Comparison of ENCODE assay signal across 8 cellular contexts in the genomic region with DNA sequence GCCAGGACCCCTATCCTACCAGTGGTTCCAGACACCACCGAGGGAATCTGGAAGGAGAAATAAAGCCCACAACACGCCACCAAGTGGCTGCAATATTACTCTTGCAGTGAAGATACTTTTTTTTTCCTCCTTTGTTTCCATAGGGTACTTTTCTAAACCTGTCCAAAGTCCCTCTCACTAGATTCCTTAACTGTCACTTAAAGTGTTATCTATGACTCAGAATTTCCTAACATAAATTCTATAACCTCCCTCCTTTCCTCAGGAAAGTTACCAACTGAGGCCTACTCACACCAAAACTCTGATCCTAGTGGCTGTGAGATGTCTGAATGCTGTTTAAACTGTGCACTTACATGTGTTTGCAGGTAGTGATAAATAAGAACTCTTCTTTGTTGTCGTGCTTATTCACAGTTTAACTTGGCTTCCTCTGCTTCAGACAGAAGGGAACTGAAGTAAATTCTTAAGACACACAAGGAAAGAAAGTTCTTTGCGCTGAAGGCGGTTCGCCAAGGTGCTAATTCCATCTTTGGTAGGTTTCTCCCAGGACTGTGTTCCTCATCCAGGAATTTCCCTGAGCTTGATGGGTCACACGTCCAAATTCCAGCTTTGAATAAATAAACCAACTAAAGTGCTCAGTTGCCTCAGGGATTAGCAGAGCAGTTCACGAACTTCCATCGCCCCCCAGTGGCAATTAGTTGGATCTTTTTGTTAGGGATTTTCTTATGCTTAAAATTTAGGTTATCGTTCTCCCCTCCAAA. TPM values are rescaled to one million over a fixed set of nuclear protein-coding genes. Genes with fewer than 3 reads are reported as not detected.
DNase-seq lines count a peak whose midpoint lies in the region; ATAC-seq and TF ChIP-seq lines count a peak whose summit lies in the region.

No MANE protein-coding gene starts in this region.

- H3K36me3 Mint-ChIP-seq in WTC11 = no peaks in the 10 kb centered on the region

- CTCF ChIA-PET in WTC11 (lab: Charles Lee) = interaction anchor here (0.6 to 1.8 kb wide), 5 partner anchors 257 to 911 kb away, joined by 3 to 9 read pairs (median 4); no protein-coding TSS in a partner anchor

- H3K9me3 ChIP-seq in DOHH2 (ENCODE audit: control insufficient read depth, insufficient read depth, low read length) = no peaks in the 10 kb centered on the region
- no peaks in the 10 kb centered on the region for H3K9me3 ChIP-seq in thyroid gland

- H3K4me2 ChIP-seq in DOHH2 (ENCODE audit: low read length) = no peak overlapping the region

- H3K4me1 ChIP-seq in DOHH2 (ENCODE audit: control insufficient read depth, low read length) = peaks cover 5% of the 10 kb centered on the region; the same call in 1 of the 2 replicates
- peaks cover 0 to 4% of the 10 kb centered on the region in 2 donors for H3K4me1 ChIP-seq in thyroid gland

- no peaks in the 10 kb centered on the region for H3K27me3 ChIP-seq in DOHH2 (ENCODE audit: control insufficient read depth, low read length)
- H3K27me3 ChIP-seq in thyroid gland = no peaks in the 10 kb centered on the region

- H3K9me2 ChIP-seq in DOHH2 (replicated peaks; ENCODE audit: control insufficient read depth, low read length) = no peaks in the 10 kb centered on the region

- no peaks in the 10 kb centered on the region for H3K27me3 Mint-ChIP-seq in WTC11 (ENCODE audit: low read depth)

- DNase-seq in WTC11 (ENCODE audit: low spot score) (peak; percentile 11), iPS-NIHi7 (ENCODE audit: extremely low spot score) (peak; percentile 66), thyroid gland (peak; percentile 48 to 59), SKM-1 treated with dmso at 0.1 percent for 144 hours (lab: John Stamatoyannopoulos, UW; ENCODE audit: unreplicated experiment) (no peak)

- no peak for TF ChIP-seq POLR2A in thyroid gland (IDR thresholded peaks at IDR 0.05)

- peak; percentile 36 for TF ChIP-seq CTCF in DOHH2 (IDR thresholded peaks at IDR 0.05; ENCODE audit: low read depth, low read length, poor library complexity, severe bottlenecking)
- TF ChIP-seq CTCF in LNCAP (IDR thresholded peaks at IDR 0.05) = peak; percentile 44
- peak; percentile 15; the same call in 1 of the 2 replicates for TF ChIP-seq CTCF in WTC11 (IDR thresholded peaks at IDR 0.05)
- peak in 4 of 6 experiments; percentile 35 to 63 (median 49) for TF ChIP-seq CTCF in thyroid gland (IDR thresholded peaks at IDR 0.05)

- no peaks in the 10 kb centered on the region for H3K9me3 Mint-ChIP-seq in WTC11

- H3K27ac ChIP-seq in DOHH2 (ENCODE audit: low read depth, low read length) (no peak overlapping the region), thyroid gland (peak overlapping the region; percentile 48 to 71 (median 50))

- no peak overlapping the region for H3K4me3 Mint-ChIP-seq in WTC11

- H3K36me3 ChIP-seq in DOHH2 (ENCODE audit: control insufficient read depth, low read length) (no peaks in the 10 kb centered on the region), thyroid gland (no peaks in the 10 kb centered on the region)

- intact Hi-C loops in thyroid gland (cut with DNase I) = no loop called here

- no peaks in the 10 kb centered on the region for H4K20me1 ChIP-seq in DOHH2 (ENCODE audit: control insufficient read depth, insufficient read depth, low read depth, low read length)

- no peaks in the 10 kb centered on the region for H3K79me2 ChIP-seq in DOHH2 (ENCODE audit: control insufficient read depth, low read length)

- POLR2A ChIA-PET in WTC11 (lab: Charles Lee) = no interaction called here

- H3K4me1 Mint-ChIP-seq in WTC11 = peaks cover 7% of the 10 kb centered on the region

- 28 to 31% methylated on average over 8 to 10 of the region's 10 CpGs for WGBS in thyroid gland, 2 donors

- no peaks in the 10 kb centered on the region for H3F3A ChIP-seq in DOHH2 (ENCODE audit: control insufficient read depth, insufficient read depth)

- H3K27ac Mint-ChIP-seq in WTC11 = no peak overlapping the region; the same call in 1 of the 2 replicates

- H3K4me3 ChIP-seq in DOHH2 (ENCODE audit: low read length) (no peak overlapping the region), thyroid gland (replicated peaks in 1 of 3) (no peak overlapping the region)

- ATAC-seq in WTC11 (peak; percentile 48), GM18873 (IDR thresholded peaks at IDR 0.05; ENCODE audit: low FRiP score, unreplicated experiment) (no peak), HG02885 (IDR thresholded peaks at IDR 0.05; ENCODE audit: poor library complexity, unreplicated experiment) (no peak)

TF ChIP-seq in WTC11, 78 proteins besides CTCF, POLR2A, EP300 and RAD21 (continues in another document):
- TF ChIP-seq IRF2 (CRISPR knock-in tag; IDR thresholded peaks at IDR 0.05; ENCODE audit: borderline replicate concordance, low read depth) (no peak), USF2 (CRISPR knock-in tag; IDR thresholded peaks at IDR 0.05) (no peak), RORB (CRISPR knock-in tag; IDR thresholded peaks at IDR 0.05) (no peak), ZNF232 (CRISPR knock-in tag; IDR thresholded peaks at IDR 0.05) (no peak), ATF6 (CRISPR knock-in tag; IDR thresholded peaks at IDR 0.05) (no peak), ERG (CRISPR knock-in tag; IDR thresholded peaks at IDR 0.05) (no peak), CREB1 (CRISPR knock-in tag; IDR thresholded peaks at IDR 0.05) (no peak), ATF1 (CRISPR knock-in tag; IDR thresholded peaks at IDR 0.05) (no peak), PRRX2 (CRISPR knock-in tag; IDR thresholded peaks at IDR 0.05) (no peak)
- TF ChIP-seq, protein P1, sequence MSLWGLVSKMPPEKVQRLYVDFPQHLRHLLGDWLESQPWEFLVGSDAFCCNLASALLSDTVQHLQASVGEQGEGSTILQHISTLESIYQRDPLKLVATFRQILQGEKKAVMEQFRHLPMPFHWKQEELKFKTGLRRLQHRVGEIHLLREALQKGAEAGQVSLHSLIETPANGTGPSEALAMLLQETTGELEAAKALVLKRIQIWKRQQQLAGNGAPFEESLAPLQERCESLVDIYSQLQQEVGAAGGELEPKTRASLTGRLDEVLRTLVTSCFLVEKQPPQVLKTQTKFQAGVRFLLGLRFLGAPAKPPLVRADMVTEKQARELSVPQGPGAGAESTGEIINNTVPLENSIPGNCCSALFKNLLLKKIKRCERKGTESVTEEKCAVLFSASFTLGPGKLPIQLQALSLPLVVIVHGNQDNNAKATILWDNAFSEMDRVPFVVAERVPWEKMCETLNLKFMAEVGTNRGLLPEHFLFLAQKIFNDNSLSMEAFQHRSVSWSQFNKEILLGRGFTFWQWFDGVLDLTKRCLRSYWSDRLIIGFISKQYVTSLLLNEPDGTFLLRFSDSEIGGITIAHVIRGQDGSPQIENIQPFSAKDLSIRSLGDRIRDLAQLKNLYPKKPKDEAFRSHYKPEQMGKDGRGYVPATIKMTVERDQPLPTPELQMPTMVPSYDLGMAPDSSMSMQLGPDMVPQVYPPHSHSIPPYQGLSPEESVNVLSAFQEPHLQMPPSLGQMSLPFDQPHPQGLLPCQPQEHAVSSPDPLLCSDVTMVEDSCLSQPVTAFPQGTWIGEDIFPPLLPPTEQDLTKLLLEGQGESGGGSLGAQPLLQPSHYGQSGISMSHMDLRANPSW (CRISPR knock-in tag; conservative IDR thresholded peaks at IDR 0.05; ENCODE audit: low read depth) = no peak
- TF ChIP-seq, protein P2, sequence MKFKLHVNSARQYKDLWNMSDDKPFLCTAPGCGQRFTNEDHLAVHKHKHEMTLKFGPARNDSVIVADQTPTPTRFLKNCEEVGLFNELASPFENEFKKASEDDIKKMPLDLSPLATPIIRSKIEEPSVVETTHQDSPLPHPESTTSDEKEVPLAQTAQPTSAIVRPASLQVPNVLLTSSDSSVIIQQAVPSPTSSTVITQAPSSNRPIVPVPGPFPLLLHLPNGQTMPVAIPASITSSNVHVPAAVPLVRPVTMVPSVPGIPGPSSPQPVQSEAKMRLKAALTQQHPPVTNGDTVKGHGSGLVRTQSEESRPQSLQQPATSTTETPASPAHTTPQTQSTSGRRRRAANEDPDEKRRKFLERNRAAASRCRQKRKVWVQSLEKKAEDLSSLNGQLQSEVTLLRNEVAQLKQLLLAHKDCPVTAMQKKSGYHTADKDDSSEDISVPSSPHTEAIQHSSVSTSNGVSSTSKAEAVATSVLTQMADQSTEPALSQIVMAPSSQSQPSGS (CRISPR knock-in tag; IDR thresholded peaks at IDR 0.05; ENCODE audit: borderline replicate concordance, low read depth) = no peak

RNA-seq across cellular contexts. Expression of gene HCCS, which starts 10.7 kb away (rescaled TPM):
- total RNA-seq in WTC11 (2021) = 25.6 to 28.0 TPM (median 26.1 TPM) in 3 replicates
- 10 to 100 TPM in 2 of 4 donors, 1 to 10 TPM in 2; 5.8 to 12.5 (median 9.8) TPM for total RNA-seq in thyroid gland
